8 cellular contexts compared by ENCODE assay signal in the genomic region with DNA sequence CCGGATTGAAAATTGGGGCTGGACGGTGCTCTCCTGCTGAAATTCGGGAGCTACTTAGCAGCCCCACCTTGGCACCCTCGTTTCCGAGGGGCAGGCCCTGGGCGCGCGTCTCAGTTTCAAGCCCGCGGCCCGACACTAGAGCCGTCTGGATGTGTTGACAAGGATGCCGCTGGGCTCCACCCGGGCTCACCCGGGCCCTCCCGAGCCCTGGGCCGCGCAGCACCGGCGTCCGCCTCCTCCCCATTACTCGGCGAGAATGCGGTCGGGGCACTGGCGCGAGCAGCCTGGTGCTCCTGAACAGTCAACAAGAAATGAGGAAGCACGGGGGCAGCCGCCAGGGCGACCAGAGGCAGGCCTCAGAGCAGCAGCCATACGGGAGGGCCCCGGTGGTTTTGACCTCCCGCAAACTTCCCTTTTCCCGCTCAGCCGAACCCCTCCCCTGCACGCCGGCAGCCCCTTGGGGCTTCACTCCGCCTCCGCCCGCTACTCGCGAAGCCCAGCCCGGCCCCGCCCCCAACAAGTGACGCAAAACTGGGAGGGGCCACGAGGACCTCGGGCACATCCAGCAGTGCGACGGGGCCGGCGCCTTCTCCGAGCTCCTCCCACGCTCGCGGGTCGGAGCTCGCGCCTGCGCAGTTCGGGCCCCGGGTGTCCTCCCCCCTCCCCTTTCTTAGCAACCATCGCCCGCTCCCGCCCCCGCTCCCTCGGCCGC. TPM values are rescaled to one million over a fixed set of nuclear protein-coding genes. Genes with fewer than 3 reads are reported as not detected.
A peak's percentile ranks its signal among the peaks of the same experiment; 100 is the strongest.
DNase-seq lines count a peak whose midpoint lies in the region; ATAC-seq and TF ChIP-seq lines count a peak whose summit lies in the region.

No MANE protein-coding gene starts in this region.

- peak overlapping the region; percentile 36 for H3K4me3 ChIP-seq in kidney epithelial cell (ENCODE audit: low read depth, low read length)

- ATAC-seq in GM19035 (IDR thresholded peaks at IDR 0.05; ENCODE audit: unreplicated experiment): peak; percentile 86
- peak; percentile 76 for ATAC-seq in HG03342 (IDR thresholded peaks at IDR 0.05; ENCODE audit: unreplicated experiment)

- peak; percentile 99 to 100 for DNase-seq in AML-193 (lab: John Stamatoyannopoulos, UW)
- DNase-seq in NCI-H446 (lab: John Stamatoyannopoulos, UW): peak; percentile 97 to 100
- DNase-seq in activated CD4-positive, CD25-positive, alpha-beta regulatory T cell treated with anti-CD3 and anti-CD28 coated beads, Interleukin-2, amount 50 U/mL, for 72 hours: peak; percentile 97
- DNase-seq in cerebellar nuclear complex (lab: John Stamatoyannopoulos, UW): peak; percentile 94 to 97
- DNase-seq in kidney epithelial cell (ENCODE audit: low read depth): peak; percentile 61
- peak; percentile 99 for DNase-seq in stimulated activated CD4-positive, alpha-beta T cell treated with anti-CD3 and anti-CD28 coated beads, Interleukin-15, amount 100 ng/mL, for 24 hours

- peaks cover 3% of the 10 kb centered on the region for H3K36me3 ChIP-seq in kidney epithelial cell (ENCODE audit: control insufficient read depth, insufficient read depth, low read length)

- no peak for TF ChIP-seq CTCF in kidney epithelial cell (IDR thresholded peaks at IDR 0.05; ENCODE audit: insufficient read depth, low read length, poor library complexity, severe bottlenecking)

- H3K27me3 ChIP-seq in kidney epithelial cell (ENCODE audit: control insufficient read depth, insufficient read depth, low read length): no peaks in the 10 kb centered on the region

RNA-seq across cellular contexts. Expression of a gene that starts 0.4 kb away (rescaled TPM):
- 41.6 and 46.2 TPM in 2 replicates for total RNA-seq in kidney epithelial cell

Comparison
In these comparisons a context has a peak if more than half of its experiments do, and no peak if none do; other contexts are left out.
1. Peak in every context shown above with its lines: DNase-seq, ATAC-seq and H3K4me3 ChIP-seq.